ENCODE assay signal across 30 cellular contexts in the genomic region with DNA sequence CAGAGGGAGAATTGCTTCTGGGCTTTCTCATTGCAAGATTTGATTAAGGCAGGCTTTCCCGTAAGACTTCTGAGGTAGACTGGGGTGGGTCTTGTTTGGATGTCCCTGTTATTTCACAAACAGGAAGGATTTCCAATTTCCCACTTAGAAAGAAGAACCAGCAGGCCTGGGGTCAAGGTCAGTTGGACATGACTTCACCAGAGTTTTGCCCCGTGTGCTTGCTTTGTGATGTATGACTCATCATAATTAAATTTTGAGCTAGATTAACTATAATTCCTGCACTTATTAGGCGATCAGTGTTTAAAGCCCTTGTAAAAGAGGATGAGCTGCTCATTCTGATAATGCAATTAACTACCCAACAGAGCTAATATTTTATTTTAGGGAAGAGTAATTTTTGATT. TPM values are rescaled to one million over a fixed set of nuclear protein-coding genes. Genes with fewer than 3 reads are reported as not detected.
"Had no signal": no experiment of that assay in that cellular context is flagged by ENCODE, and none has a peak within 500 bp of the region (broad histone marks: within the 10 kb centered on the region; RNA-seq: fewer than 3 reads in every experiment).

No MANE protein-coding gene starts in this region.

- ATAC-seq: activated CD4-positive, alpha-beta T cell treated with anti-CD3 and anti-CD28 coated beads for 36 hours; activated CD8-positive, alpha-beta T cell treated with anti-CD3 and anti-CD28 coated beads, Interleukin-2, amount 10 ng/mL, durations not matched to agents 7 days and 5 days; activated naive CD4-positive, alpha-beta T cell treated with anti-CD3 and anti-CD28 coated beads, Interleukin-2, amount 50 U/mL, for 72 hours; activated T-cell treated with anti-CD3 and anti-CD28 coated beads, Interleukin-2, amount 50 U/mL, for 72 hours; effector memory CD8-positive, alpha-beta T cell; foreskin keratinocyte; gastrocnemius medialis; heart left ventricle had no signal

- DNase-seq: activated CD4-positive, alpha-beta memory T cell treated with anti-CD3 and anti-CD28 coated beads for 36 hours; activated CD4-positive, alpha-beta T cell treated with anti-CD3 and anti-CD28 coated beads for 36 hours; activated CD4-positive, alpha-beta T cell treated with anti-CD3 and anti-CD28 coated beads, Interleukin-2, amount 10 ng/mL, durations not matched to agents 24 days and 14 days; activated CD4-positive, CD25-positive, alpha-beta regulatory T cell; activated CD4-positive, CD25-positive, alpha-beta regulatory T cell treated with anti-CD3 and anti-CD28 coated beads, Interleukin-2, amount 50 U/mL, for 72 hours; activated CD8-positive, alpha-beta memory T cell treated with anti-CD3 and anti-CD28 coated beads, Interleukin-2, amount 50 U/mL, for 48 hours; activated CD8-positive, alpha-beta T cell treated with anti-CD3 and anti-CD28 coated beads, Interleukin-2, amount 10 ng/mL, durations not matched to agents 7 days and 5 days; activated gamma-delta T cell; activated naive CD4-positive, alpha-beta T cell; activated naive CD4-positive, alpha-beta T cell treated with anti-CD3 and anti-CD28 coated beads, Interleukin-2, amount 10 ng/mL, durations not matched to agents 7 days and 5 days; activated naive CD8-positive, alpha-beta T cell treated with anti-CD3 and anti-CD28 coated beads, Interleukin-2, amount 10 ng/mL, durations not matched to agents 7 days and 5 days; activated T-cell treated with anti-CD3 and anti-CD28 coated beads for 4 hours; activated T-cell treated with anti-CD3 and anti-CD28 coated beads, Interleukin-2, amount 50 U/mL, for 24 hours; activated T-cell treated with anti-CD3 and anti-CD28 coated beads, Interleukin-2, amount 50 U/mL, for 72 hours; central memory CD4-positive, alpha-beta T cell; dorsolateral prefrontal cortex; effector memory CD8-positive, alpha-beta T cell; erythroblast; foreskin keratinocyte; gastrocnemius medialis; glutamatergic neuron; heart left ventricle; T-helper 2 cell had no signal

- H3K9me3 ChIP-seq: ascending aorta, esophagus muscularis mucosa, gastrocnemius medialis, heart left ventricle had no signal

- H3K36me3 ChIP-seq: ascending aorta, breast epithelium, cardiac muscle cell, esophagus muscularis mucosa, gastrocnemius medialis, heart left ventricle had no signal

- H3K27ac ChIP-seq: ascending aorta, breast epithelium, cardiac muscle cell, coronary artery, dorsolateral prefrontal cortex, esophagus muscularis mucosa, foreskin keratinocyte, gastrocnemius medialis, heart left ventricle had no signal

- H3K4me3 ChIP-seq: ascending aorta, breast epithelium, cardiac muscle cell, coronary artery, dorsolateral prefrontal cortex, esophagus muscularis mucosa, gastrocnemius medialis, heart left ventricle had no signal

- H3K27me3 ChIP-seq: ascending aorta, cardiac muscle cell, esophagus muscularis mucosa, foreskin keratinocyte had no signal

- H3K4me1 ChIP-seq: ascending aorta, breast epithelium, esophagus muscularis mucosa, foreskin keratinocyte, gastrocnemius medialis, heart left ventricle had no signal

RNA-seq across cellular contexts. Expression of gene ARHGAP36, which starts 32.8 kb away (rescaled TPM):
- total RNA-seq: activated CD4-positive, alpha-beta memory T cell treated with anti-CD3 and anti-CD28 coated beads for 36 hours; activated CD4-positive, alpha-beta T cell treated with anti-CD3 and anti-CD28 coated beads for 36 hours; activated CD4-positive, alpha-beta T cell treated with anti-CD3 and anti-CD28 coated beads, Interleukin-2, amount 10 ng/mL, durations not matched to agents 24 days and 14 days; activated CD8-positive, alpha-beta memory T cell treated with anti-CD3 and anti-CD28 coated beads for 36 hours; activated CD8-positive, alpha-beta T cell treated with anti-CD3 and anti-CD28 coated beads, Interleukin-2, amount 10 ng/mL, durations not matched to agents 7 days and 5 days; activated naive CD4-positive, alpha-beta T cell treated with anti-CD3 and anti-CD28 coated beads, Interleukin-2, amount 50 U/mL, for 72 hours; activated naive CD8-positive, alpha-beta T cell treated with anti-CD3 and anti-CD28 coated beads, Interleukin-2, amount 10 ng/mL, durations not matched to agents 7 days and 5 days; activated T-cell treated with anti-CD3 and anti-CD28 coated beads, Interleukin-2, amount 50 U/mL, for 72 hours; ascending aorta; cardiac muscle cell; foreskin keratinocyte; heart left ventricle had no signal
- polyA plus RNA-seq: cardiac muscle cell, foreskin keratinocyte, heart left ventricle had no signal
